ENCODE assay signal across 19 cellular contexts in the genomic region with DNA sequence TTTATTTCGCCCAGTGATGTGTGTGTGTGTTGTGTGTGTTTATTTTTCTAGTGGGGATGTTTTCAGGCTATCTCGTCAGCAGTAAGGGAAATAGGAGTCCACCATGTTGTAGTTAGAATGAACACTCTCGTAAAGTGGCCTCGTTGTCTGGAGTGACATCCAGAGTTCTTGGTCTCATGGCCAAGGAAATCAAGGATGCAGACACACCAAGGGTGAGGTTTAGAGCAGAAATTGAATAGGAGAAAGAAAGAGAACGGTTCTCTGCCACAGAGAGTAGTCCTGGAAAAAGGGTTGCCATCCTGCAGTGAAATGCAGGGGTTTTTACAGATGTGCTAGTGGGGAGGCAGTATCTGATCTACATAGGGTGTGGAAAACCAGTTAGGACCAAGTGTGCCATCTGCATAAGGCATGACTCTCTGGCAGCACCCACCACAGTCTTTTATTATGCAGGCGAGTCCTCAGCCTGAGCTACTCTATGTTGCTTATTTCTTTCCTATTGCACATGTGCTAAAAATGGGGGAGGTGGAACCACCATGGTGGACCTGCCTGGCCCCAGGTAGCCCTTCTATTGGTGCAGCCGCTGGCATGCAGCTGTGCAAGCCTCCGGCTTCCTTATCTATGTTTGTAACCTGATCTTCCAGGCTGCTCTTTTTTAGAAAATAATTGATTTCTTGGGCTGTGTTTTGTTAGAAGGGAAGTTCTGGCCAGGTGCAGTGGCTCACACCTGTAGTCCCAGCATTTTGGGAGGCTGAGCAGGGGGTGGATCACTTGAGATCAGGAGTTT. TPM values are rescaled to one million over a fixed set of nuclear protein-coding genes. Genes with fewer than 3 reads are reported as not detected.
DNase-seq lines count a peak whose midpoint lies in the region; ATAC-seq, FAIRE-seq and TF ChIP-seq lines count a peak whose summit lies in the region.
"Had no signal": no experiment of that assay in that cellular context is flagged by ENCODE, and none has a peak within 500 bp of the region (broad histone marks: within the 10 kb centered on the region; RNA-seq: fewer than 3 reads in every experiment).

No MANE protein-coding gene starts in this region.

- DNase-seq in DMS53 (lab: John Stamatoyannopoulos, UW), result peak; percentile 86
- no peak for DNase-seq in K562 (ENCODE audit: extremely low read depth in 1 of 4, low spot score in 3 of 4)
- DNase-seq in pancreas, result peak in 4 of 6 donors; percentile 52 to 72 (median 63)
- DNase-seq: ACHN; C1 segment of cervical spinal cord; NCI-H1417; NCI-H1930; NCI-H345; NCI-H524 treated with DMSO at 0.1 percent for 48 hours; NK-92 treated with Interleukin-12 subunit alpha and Interleukin-12 subunit beta, amount 100 ng/mL, for 24 hours; SHP77 had no signal

- H3K4me2 ChIP-seq in KMS-11 (peak overlapping the region; percentile 71), K562 (ENCODE audit: insufficient read depth, low read length) (no peak overlapping the region)
- H3K4me2 ChIP-seq: GM23338 had no signal

- BruUV-seq in K562 (replicated peaks; lab: Mats Ljungman, UMichigan), result no TSS peak

- no peak overlapping the region for H2AFZ ChIP-seq in KMS-11 (ENCODE audit: low read depth)
- no peak overlapping the region for H2AFZ ChIP-seq in K562 (ENCODE audit: low read depth, low read length)
- H2AFZ ChIP-seq: GM23338 had no signal

- H3K27ac ChIP-seq in KMS-11 (peak overlapping the region; percentile 55), K562 (ENCODE audit: extremely low read depth, low read depth, low read length) (no peak overlapping the region), pancreas (peak overlapping the region in 1 of 4 donors; percentile 42)
- H3K27ac ChIP-seq: SK-N-MC had no signal

- no peak for ATAC-seq in K562
- ATAC-seq in pancreas, result peak; percentile 82 to 95 (median 87)
- no peak for ATAC-seq in HG03571 (IDR thresholded peaks at IDR 0.05; ENCODE audit: unreplicated experiment)
- ATAC-seq in GM19023 (IDR thresholded peaks at IDR 0.05; ENCODE audit: unreplicated experiment), result no peak
- ATAC-seq in GM18907 (IDR thresholded peaks at IDR 0.05; ENCODE audit: unreplicated experiment), result no peak
- ATAC-seq: GM23338, HCT116 had no signal

- H3K4me1 ChIP-seq in KMS-11 (ENCODE audit: low read depth, poor library complexity, severe bottlenecking) (peaks cover 46% of the 10 kb centered on the region), K562 (replicated peaks in 1 of 2; ENCODE audit: control insufficient read depth in 2 of 2, insufficient read depth in 2 of 2, low read length in 2 of 2) (peaks cover 0 to 8% of the 10 kb centered on the region in 2 experiments; a peak in 2 of 5 replicates), pancreas (peaks cover 2 to 7% (median 3%) of the 10 kb centered on the region in 3 donors)

- no peak for TF ChIP-seq POLR2A in K562 (conservative IDR thresholded peaks at IDR 0.05)

- H3K9me3 ChIP-seq in K562 (replicated peaks; ENCODE audit: control insufficient read depth, insufficient read depth, low read depth, low read length), result peaks cover 15% of the 10 kb centered on the region; the same call in 1 of the 2 replicates
- no peaks in the 10 kb centered on the region for H3K9me3 ChIP-seq in pancreas

- H4K20me1 ChIP-seq in KMS-11 (ENCODE audit: insufficient read depth) (no peaks in the 10 kb centered on the region), K562 (replicated peaks; ENCODE audit: control insufficient read depth, insufficient read depth, low read length) (no peaks in the 10 kb centered on the region)

- H3K4me3 ChIP-seq in KMS-11 (IDR thresholded peaks at IDR 0.05; ENCODE audit: insufficient read depth, low read depth, low read length), result peak overlapping the region; percentile 22
- no peak overlapping the region for H3K4me3 ChIP-seq in K562
- no peak overlapping the region for H3K4me3 ChIP-seq in pancreas
- H3K4me3 ChIP-seq: GM23338, SK-N-MC had no signal

- no peak for TF ChIP-seq EP300 in K562 (IDR thresholded peaks at IDR 0.05; ENCODE audit: low read length)

- CTCF ChIA-PET in K562 (lab: Yijun Ruan, JAX; ENCODE audit: low intra/inter-chr PET ratio), result no interaction called here

- H3K9ac ChIP-seq in KMS-11 (no peak overlapping the region; the same call in 1 of the 2 replicates), K562 (ENCODE audit: insufficient read depth in 1 of 2, low read depth in 2 of 2, low read length in 2 of 2) (no peak overlapping the region)

- H3K36me3 ChIP-seq in KMS-11 (ENCODE audit: insufficient read depth) (no peaks in the 10 kb centered on the region), K562 (ENCODE audit: control insufficient read depth, insufficient read depth, low read length) (peaks cover 21% of the 10 kb centered on the region; the same call in 2 of the 3 replicates), pancreas (peaks cover 0 to 3% (median 0%) of the 10 kb centered on the region in 3 donors)

- WGBS in K562 (ENCODE audit: insufficient coverage, low coverage, missing lambda C conversion rate), result 70% methylated on average over 8 of the region's 8 CpGs
- WGBS in pancreas, 2 donors, result 63 to 64% methylated on average over 8 of the region's 8 CpGs

- H3K79me2 ChIP-seq in KMS-11 (ENCODE audit: insufficient read depth, low read depth), result peaks cover 9% of the 10 kb centered on the region; the same call in 1 of the 2 replicates
- peaks cover 38% of the 10 kb centered on the region for H3K79me2 ChIP-seq in K562 (ENCODE audit: control insufficient read depth, insufficient read depth, low read length)

- POLR2A ChIA-PET in K562 (lab: Yijun Ruan, JAX), result no interaction called here

- intact Hi-C loops in K562 (cut with micrococcal nuclease), result no loop called here
- intact Hi-C loops in pancreas (cut with DNase I), result no loop called here

- TF ChIP-seq RAD21 in K562 (CRISPR knock-in tag; conservative IDR thresholded peaks at IDR 0.05 in 1 of 2, IDR thresholded peaks at IDR 0.05 in 1 of 2), result no peak

- in situ Hi-C loops in K562 (cut with MboI), result no loop called here

- H3K27me3 ChIP-seq in KMS-11 (ENCODE audit: insufficient read depth, low read depth) (no peaks in the 10 kb centered on the region), K562 (ENCODE audit: control insufficient read depth in 2 of 2, insufficient read depth in 2 of 2, low read length in 2 of 2) (no peaks in the 10 kb centered on the region), pancreas (no peaks in the 10 kb centered on the region)

- FAIRE-seq in K562 (lab: Jason Lieb, UNC) (no peak), pancreas (lab: Jason Lieb, UNC) (no peak)
- FAIRE-seq: G401.6 had no signal

- no peaks in the 10 kb centered on the region for H3K9me1 ChIP-seq in K562 (ENCODE audit: control insufficient read depth, insufficient read depth, low read length)

- TF ChIP-seq CTCF in KMS-11 (conservative IDR thresholded peaks at IDR 0.05; ENCODE audit: low read depth, low read length), result no peak
- no peak for TF ChIP-seq CTCF in K562 (IDR thresholded peaks at IDR 0.05 in 2 of 3, conservative IDR thresholded peaks at IDR 0.05 in 1 of 3; ENCODE audit: insufficient read depth in 2 of 3, low read depth in 1 of 3, low read length in 3 of 3)
- TF ChIP-seq CTCF in pancreas (IDR thresholded peaks at IDR 0.05), result no peak

TF ChIP-seq in K562, 482 proteins besides CTCF, POLR2A, EP300 and RAD21:
- TF ChIP-seq SP1 (CRISPR knock-in tag; IDR thresholded peaks at IDR 0.05) (no peak), ZFP36 (IDR thresholded peaks at IDR 0.05; ENCODE audit: low read depth, low read length, partially characterized antibody) (peak; percentile 95)

RNA-seq across cellular contexts. Expression of gene RALB, which starts 23.2 kb away (rescaled TPM):
- 8.4 and 11.1 TPM in 2 replicates for total RNA-seq in K562 (2011; cell fraction: chromatin; rRNA removed; ENCODE audit: low replicate concordance)
- 7.0 and 9.2 TPM in 2 replicates for total RNA-seq in K562 (2011; cell fraction: nucleolus; rRNA removed)
- 10.0 and 20.5 TPM in 2 replicates for total RNA-seq in K562 (2011; cell fraction: nucleoplasm; rRNA removed)
- total RNA-seq in K562 (2014; rRNA removed) (32.6 and 38.2 TPM in 2 replicates), K562 (2014; rRNA removed; fragmentation: Illumina TruSeq; extraction: Trizol) (38.4 and 42.0 TPM in 2 replicates), K562 (2015; rRNA removed; fragmentation: Illumina TruSeq; extraction: Trizol) (58.1 and 65.6 TPM in 2 replicates), K562 (2021) (30.9 and 31.6 TPM in 2 replicates), pancreas (10 to 100 TPM; 12.0 to 24.2 (median 15.4) TPM)
- polyA plus RNA-seq in K562 (2011; rRNA removed) (53.5 and 64.2 TPM in 2 replicates), K562 (2014; fragmentation: Illumina TruSeq; extraction: Trizol) (48.1 and 56.8 TPM in 2 replicates), K562 (2014; fragmentation: Nextera tagmentation; extraction: Ambion mirVana) (10 to 100 TPM; 14.8 to 29.9 TPM), K562 (2014; rRNA removed) (41.1 and 46.6 TPM in 2 replicates), pancreas (10 to 100 TPM in 1 of 2 donors, 1 to 10 TPM in 1; 9.8 to 18.5 TPM)
- polyA plus RNA-seq in K562 (2011; cell fraction: cytosol; rRNA removed), result 26.9 and 46.9 TPM in 2 replicates
- polyA plus RNA-seq in K562 (2011; cell fraction: nucleus; rRNA removed), result 11.6 and 15.0 TPM in 2 replicates
- polyA plus RNA-seq in K562 (2012), result 67.0 TPM in 2 replicates
- polyA minus RNA-seq in K562 (2011; rRNA and poly(A)+ RNA removed), result 38.1 and 47.9 TPM in 2 replicates
- 17.7 and 19.5 TPM in 2 replicates for polyA minus RNA-seq in K562 (2011; cell fraction: cytosol; rRNA and poly(A)+ RNA removed)
- 7.8 and 12.8 TPM in 2 replicates for polyA minus RNA-seq in K562 (2011; cell fraction: nucleus; rRNA and poly(A)+ RNA removed)

RNA-seq across cellular contexts. Expression of gene TMEM185B, which starts 52.6 kb away (rescaled TPM):
- 24.9 and 37.8 TPM in 2 replicates for total RNA-seq in K562 (2011; cell fraction: chromatin; rRNA removed; ENCODE audit: low replicate concordance)
- total RNA-seq in K562 (2011; cell fraction: nucleolus; rRNA removed), result 22.9 and 35.9 TPM in 2 replicates
- 26.7 and 29.2 TPM in 2 replicates for total RNA-seq in K562 (2011; cell fraction: nucleoplasm; rRNA removed)
- total RNA-seq in K562 (2014; rRNA removed) (17.8 and 26.9 TPM in 2 replicates), K562 (2014; rRNA removed; fragmentation: Illumina TruSeq; extraction: Trizol) (11.2 TPM in 2 replicates), K562 (2015; rRNA removed; fragmentation: Illumina TruSeq; extraction: Trizol) (11.5 and 11.6 TPM in 2 replicates), K562 (2021) (26.3 and 27.3 TPM in 2 replicates), pancreas (10 to 100 TPM in 3 of 6 donors, 1 to 10 TPM in 3; 6.6 to 13.5 (median 11.0) TPM)
- polyA plus RNA-seq in K562 (2011; rRNA removed) (8.7 and 12.1 TPM in 2 replicates), K562 (2014; fragmentation: Illumina TruSeq; extraction: Trizol) (23.4 and 28.2 TPM in 2 replicates), K562 (2014; fragmentation: Nextera tagmentation; extraction: Ambion mirVana) (1 to 10 TPM; 2.9 to 3.2 TPM), K562 (2014; rRNA removed) (12.0 and 14.6 TPM in 2 replicates), pancreas (1 to 10 TPM; 2.8 to 5.7 TPM)
- polyA plus RNA-seq in K562 (2011; cell fraction: cytosol; rRNA removed), result 10.8 and 16.1 TPM in 2 replicates
- polyA plus RNA-seq in K562 (2011; cell fraction: nucleus; rRNA removed), result 19.2 and 23.5 TPM in 2 replicates
- polyA plus RNA-seq in K562 (2012), result 22.9 and 28.1 TPM in 2 replicates
- polyA minus RNA-seq in K562 (2011; rRNA and poly(A)+ RNA removed), result 8.3 and 8.6 TPM in 2 replicates
- 7.0 and 8.9 TPM in 2 replicates for polyA minus RNA-seq in K562 (2011; cell fraction: cytosol; rRNA and poly(A)+ RNA removed)
- polyA minus RNA-seq in K562 (2011; cell fraction: nucleus; rRNA and poly(A)+ RNA removed), result 9.2 and 13.6 TPM in 2 replicates

Comparison
In these comparisons a context has a peak if more than half of its experiments do, and no peak if none do; other contexts are left out.
1. DNase-seq: peak in DMS53 (single experiment) and pancreas (4 of 6); none in K562 (0 of 4).
2. ATAC-seq: peak in pancreas (4 of 4); none in K562 (single experiment), HG03571 (single experiment), GM19023 (single experiment) and GM18907 (single experiment).